ENCODE assay signal across 1 cellular context in genomic region chr2:10370390-10370789, GRCh38.
TF ChIP-seq lines count a peak whose summit lies in the region.

No MANE protein-coding gene starts in this region.

TF ChIP-seq in WTC11, 78 proteins besides CTCF, POLR2A, EP300 and RAD21 (continued from another document):
- TF ChIP-seq ZBTB43 (CRISPR knock-in tag; IDR thresholded peaks at IDR 0.05) (no peak), ZNF532 (CRISPR knock-in tag; IDR thresholded peaks at IDR 0.05; ENCODE audit: borderline replicate concordance) (no peak)
